ENCODE assay signal across 1 cellular context in the genomic region with DNA sequence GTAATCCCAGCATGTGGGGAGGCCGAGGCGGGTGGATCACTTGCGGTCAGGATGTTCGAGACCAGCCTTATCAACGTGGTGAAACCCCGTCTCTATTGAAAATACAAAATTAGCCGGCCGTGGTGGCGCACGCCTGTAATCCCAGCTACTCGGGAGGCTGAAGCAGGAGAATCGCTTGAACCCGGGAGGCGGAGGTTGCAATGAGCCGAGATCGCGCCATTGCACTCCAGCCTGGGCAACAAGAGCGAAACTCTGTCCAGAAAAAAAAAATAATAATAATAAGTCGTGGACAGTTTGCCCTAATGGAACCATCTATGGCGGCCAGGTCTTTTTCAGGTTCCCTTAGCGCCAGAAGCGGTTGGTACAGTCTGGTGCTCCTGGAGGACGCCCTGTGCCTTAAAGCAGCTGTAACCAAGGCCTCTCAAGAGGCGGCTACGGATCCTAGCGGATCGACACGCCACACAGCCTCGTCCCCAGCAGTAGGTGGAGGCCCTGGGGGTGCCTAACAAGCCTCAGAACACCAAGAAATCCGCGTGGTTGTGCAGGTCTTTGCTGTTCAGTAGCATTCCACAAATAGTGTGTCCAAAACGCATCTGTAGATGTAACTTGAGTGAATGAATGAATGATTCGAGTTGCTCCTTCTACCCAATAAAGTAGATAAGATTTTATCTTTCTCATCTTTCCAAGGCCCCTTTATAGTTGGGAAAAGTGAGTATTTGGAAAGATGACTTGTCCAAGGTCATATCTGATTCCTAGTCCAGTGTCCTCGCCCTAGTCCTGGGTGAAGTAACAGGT.
TF ChIP-seq lines count a peak whose summit lies in the region.

No MANE protein-coding gene starts in this region.

TF ChIP-seq in endothelial cell of umbilical vein, 7 proteins besides CTCF, POLR2A, EP300 and RAD21 (continued from another document):
- TF ChIP-seq, protein P1, sequence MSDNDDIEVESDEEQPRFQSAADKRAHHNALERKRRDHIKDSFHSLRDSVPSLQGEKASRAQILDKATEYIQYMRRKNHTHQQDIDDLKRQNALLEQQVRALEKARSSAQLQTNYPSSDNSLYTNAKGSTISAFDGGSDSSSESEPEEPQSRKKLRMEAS (IDR thresholded peaks at IDR 0.05; ENCODE audit: insufficient read depth, insufficient read length): no peak
- TF ChIP-seq MYC (IDR thresholded peaks at IDR 0.05; ENCODE audit: low read depth, low read length): no peak
